Comparison of ENCODE assay signal across 11 cellular contexts in the genomic region with DNA sequence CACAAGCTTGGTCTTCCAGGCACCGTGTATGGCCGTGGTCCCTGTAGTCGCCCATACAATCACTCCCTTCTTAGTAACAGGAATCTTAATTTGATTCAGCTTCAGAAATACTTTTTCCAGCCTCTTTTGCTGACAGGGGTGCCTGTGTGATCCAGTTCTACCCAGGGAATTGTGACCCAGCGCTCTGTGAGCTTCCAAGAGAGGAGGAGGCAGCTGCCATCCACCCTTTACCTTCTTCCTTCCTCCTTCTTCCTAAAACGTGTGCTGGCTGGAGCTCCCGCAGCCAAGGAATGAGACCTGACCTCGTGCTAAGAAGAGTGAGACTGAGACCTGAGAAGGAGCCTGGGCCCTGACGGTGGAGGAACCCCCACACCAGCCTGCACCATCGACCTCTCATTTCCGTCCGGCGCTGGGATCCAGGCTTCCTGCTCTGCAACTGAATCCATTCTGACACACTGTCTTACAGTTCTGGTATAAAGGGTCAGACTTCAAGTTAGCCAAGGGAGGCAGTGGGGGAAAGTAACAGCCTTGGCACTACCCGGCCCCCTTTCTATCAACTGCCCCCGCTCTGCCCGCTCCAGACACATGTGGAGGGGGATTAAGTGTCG. TPM values are rescaled to one million over a fixed set of nuclear protein-coding genes. Genes with fewer than 3 reads are reported as not detected.
A peak's percentile ranks its signal among the peaks of the same experiment; 100 is the strongest.
DNase-seq lines count a peak whose midpoint lies in the region; ATAC-seq, FAIRE-seq and TF ChIP-seq lines count a peak whose summit lies in the region.
"Had no signal": no experiment of that assay in that cellular context is flagged by ENCODE, and none has a peak within 500 bp of the region (broad histone marks: within the 10 kb centered on the region; RNA-seq: fewer than 3 reads in every experiment).

No MANE protein-coding gene starts in this region.

- H3K4me3 Mint-ChIP-seq in CD14-positive monocyte (no peak overlapping the region), T-helper 17 cell (no peak overlapping the region)

- CTCF ChIA-PET in PC-3 (lab: Charles Lee): interaction anchor here (0.5 to 0.6 kb wide), 3 partner anchors 12 to 66 kb away, joined by 3 to 4 read pairs (median 3); no protein-coding TSS in a partner anchor

- H3K9me3 ChIP-seq in T-helper 17 cell (ENCODE audit: control insufficient read depth, low read length, poor library complexity, severe bottlenecking) (no peaks in the 10 kb centered on the region), ovary (no peaks in the 10 kb centered on the region), PC-3 (ENCODE audit: low read length) (no peaks in the 10 kb centered on the region)

- H3F3A ChIP-seq in PC-3 (ENCODE audit: low read length, unreplicated experiment): peaks cover 5% of the 10 kb centered on the region

- FAIRE-seq in HTR-8/SVneo (lab: Jason Lieb, UNC): no peak

- WGBS in ovary, 3 donors: 20 to 32% (median 24%) methylated on average over 16 of the region's 16 CpGs

- no peaks in the 10 kb centered on the region for H3K27me3 ChIP-seq in ovary
- no peaks in the 10 kb centered on the region for H3K27me3 ChIP-seq in PC-3 (ENCODE audit: low read length)

- H3K79me2 ChIP-seq in PC-3 (ENCODE audit: low read length): peaks cover 13% of the 10 kb centered on the region; the same call in 1 of the 2 replicates

- DNase-seq in CD14-positive monocyte (ENCODE audit: low spot score) (no peak), T-helper 17 cell (no peak), fibroblast of mammary gland (ENCODE audit: low read depth) (peak; percentile 34), ovary (no peak), NCI-H510A (lab: John Stamatoyannopoulos, UW) (no peak), HTR-8/SVneo (ENCODE audit: insufficient read length, low spot score) (no peak), activated T-cell treated with anti-CD3 and anti-CD28 coated beads for 4 hours (no peak), PC-3 (no peak)
- DNase-seq: effector CD8-positive, alpha-beta T cell; GOT3 had no signal

- peaks cover 0 to 2% (median 0%) of the 10 kb centered on the region in 7 donors for H3K9me3 Mint-ChIP-seq in CD14-positive monocyte

- no peak for TF ChIP-seq POLR2A in ovary (IDR thresholded peaks at IDR 0.05)

- POLR2A ChIA-PET in PC-3 (lab: Charles Lee; ENCODE audit: unreplicated experiment): no interaction called here

- no TSS peak for BruUV-seq in PC-3 (replicated peaks; lab: Mats Ljungman, UMichigan)

- H4K20me1 ChIP-seq in PC-3 (ENCODE audit: low read length): no peaks in the 10 kb centered on the region

- no peak for TF ChIP-seq EP300 in ovary (IDR thresholded peaks at IDR 0.05)

- no peaks in the 10 kb centered on the region for H3K27me3 Mint-ChIP-seq in CD14-positive monocyte (ENCODE audit: low read depth in 3 of 3)
- no peaks in the 10 kb centered on the region for H3K27me3 Mint-ChIP-seq in T-helper 17 cell

- peak overlapping the region; percentile 31 to 84 (median 74) for H3K27ac Mint-ChIP-seq in CD14-positive monocyte
- H3K27ac Mint-ChIP-seq in T-helper 17 cell: peak overlapping the region; percentile 59

- TF ChIP-seq CTCF in CD14-positive monocyte (IDR thresholded peaks at IDR 0.05) (no peak), fibroblast of mammary gland (conservative IDR thresholded peaks at IDR 0.05; ENCODE audit: control insufficient read depth, insufficient read depth, low read depth, low read length) (no peak), ovary (IDR thresholded peaks at IDR 0.05) (no peak), PC-3 (conservative IDR thresholded peaks at IDR 0.05; ENCODE audit: low read depth, low read length) (no peak)

- no peaks in the 10 kb centered on the region for H3K9me2 ChIP-seq in PC-3 (replicated peaks; ENCODE audit: low read length)

- H3K4me3 ChIP-seq in fibroblast of mammary gland (ENCODE audit: control insufficient read depth, low read depth, low read length): no peak overlapping the region
- H3K4me3 ChIP-seq in ovary: no peak overlapping the region
- H3K4me3 ChIP-seq in PC-3 (ENCODE audit: low read length): no peak overlapping the region

- no peaks in the 10 kb centered on the region for H3K36me3 ChIP-seq in ovary
- peaks cover 9% of the 10 kb centered on the region; the same call in 1 of the 2 replicates for H3K36me3 ChIP-seq in PC-3 (ENCODE audit: low read depth, low read length)

- H2AFZ ChIP-seq in PC-3 (ENCODE audit: low read length): no peak overlapping the region

- H3K4me2 ChIP-seq in PC-3 (ENCODE audit: low read length): no peak overlapping the region

- H3K27ac ChIP-seq in ovary (peak overlapping the region; percentile 50 to 93), PC-3 (ENCODE audit: low read length) (no peak overlapping the region)

- H3K4me1 ChIP-seq in ovary (ENCODE audit: insufficient read depth): peaks cover 39% of the 10 kb centered on the region
- peaks cover 20% of the 10 kb centered on the region for H3K4me1 ChIP-seq in PC-3 (ENCODE audit: insufficient read depth, low read length)

- ATAC-seq in T-helper 17 cell (no peak), PC-3 (no peak)

- H3K36me3 Mint-ChIP-seq in CD14-positive monocyte (peaks cover 44 to 53% of the 10 kb centered on the region in 2 donors), T-helper 17 cell (ENCODE audit: low read depth) (no peaks in the 10 kb centered on the region)

- no peak overlapping the region for H3K9ac ChIP-seq in PC-3 (ENCODE audit: low read length)

- H3K4me1 Mint-ChIP-seq in CD14-positive monocyte: peaks cover 44% of the 10 kb centered on the region
- H3K4me1 Mint-ChIP-seq in T-helper 17 cell: peaks cover 28% of the 10 kb centered on the region

- intact Hi-C loops in CD14-positive monocyte (cut with micrococcal nuclease) (loop anchor here in 1 of 2 donors (10.0 kb wide), 1 partner anchor 368 kb away; no protein-coding TSS in a partner anchor), ovary (cut with DNase I) (loop anchor here (5.0 to 10.0 kb wide), 5 partner anchors 46 to 398 kb away; a partner anchor contains a TSS), PC-3 (cut with micrococcal nuclease) (no loop called here)

RNA-seq across cellular contexts. Expression of a gene that starts 16.1 kb away (rescaled TPM):
- polyA plus RNA-seq in CD14-positive monocyte (100 to 1,000 TPM; 385 to 523 TPM), ovary (100 to 1,000 TPM in 1 of 2 donors, 10 to 100 TPM in 1; 66.6 to 128 TPM)
- total RNA-seq in T-helper 17 cell (10 to 100 TPM; 77.1 to 80.8 TPM), ovary (100 to 1,000 TPM in 5 of 7 donors, 10 to 100 TPM in 2; 84.0 to 154 (median 131) TPM), PC-3 (2014; rRNA removed) (104 and 132 TPM in 2 replicates)

RNA-seq across cellular contexts. Expression of a gene that starts 46.6 kb away (rescaled TPM):
- polyA plus RNA-seq in CD14-positive monocyte (not detected), ovary (not detected)
- total RNA-seq in T-helper 17 cell (not detected), ovary (not detected), PC-3 (2014; rRNA removed) (not detected in 2 replicates)
- total RNA-seq: T-helper 1 cell treated with Interleukin-12 subunit alpha and Interleukin-12 subunit beta and Interleukin-4 antibody, amounts not matched to agents 30 ng/mL and 1 ng/mL, for 36 hours had no signal
